ENCODE assay signal across 25 cellular contexts in genomic region chr10:10807106-10807505, GRCh38.
"Had no signal": no experiment of that assay in that cellular context is flagged by ENCODE, and none has a peak within 500 bp of the region (broad histone marks: within the 10 kb centered on the region; RNA-seq: fewer than 3 reads in every experiment).

No MANE protein-coding gene starts in this region.

- H3K36me3 ChIP-seq: left ventricle myocardium inferior, pancreas, prostate gland, stomach, thyroid gland, upper lobe of right lung had no signal

- H3K27me3 ChIP-seq: pancreas, stomach, testis, thyroid gland, upper lobe of right lung had no signal

- H3K4me3 ChIP-seq: left ventricle myocardium inferior, lung, pancreas, prostate gland, skin epidermis, stomach, testis, thyroid gland, upper lobe of right lung had no signal

- H3K9me3 ChIP-seq: left ventricle myocardium inferior, pancreas, prostate gland, testis, thyroid gland, upper lobe of right lung had no signal

- H3K4me1 ChIP-seq: pancreas, prostate gland had no signal

- H3K27ac ChIP-seq: pancreas, prostate gland, stomach, testis, thyroid gland, upper lobe of right lung had no signal

- FAIRE-seq: islet of Langerhans, pancreas, urothelium cell line had no signal

- DNase-seq: hypothalamus; immature natural killer cell; left ventricle myocardium inferior; midbrain; naive thymus-derived CD8-positive, alpha-beta T cell; pancreas; posterior cingulate gyrus; retina; right cardiac atrium; stimulated activated CD4-positive, alpha-beta T cell treated with anti-CD3 and anti-CD28 coated beads, Interleukin-12 subunit alpha, Interleukin-12 subunit beta, amount 100 ng/mL, for 4 hours; stimulated activated CD4-positive, alpha-beta T cell treated with anti-CD3 and anti-CD28 coated beads, Interleukin-15, amount 100 ng/mL, for 24 hours; stimulated activated CD4-positive, alpha-beta T cell treated with anti-CD3 and anti-CD28 coated beads, Interleukin-2, amount 100 ng/mL, for 24 hours; stimulated activated CD4-positive, alpha-beta T cell treated with anti-CD3 and anti-CD28 coated beads, Interleukin-4, amount 100 ng/mL, for 1 hour; stimulated activated naive B cell treated with anti-CD40 and anti-IgM and Interleukin-4, amounts not matched to agents 10 μg/mL and 1 μg/mL and 100 μg/mL, for 72 hours; stimulated activated naive CD8-positive, alpha-beta T cell treated with anti-CD3 and anti-CD28 coated beads, Interleukin-15, Interleukin-2, amounts not matched to agents 100 U/mL and 50 U/mL, for 24 hours; stomach; testis; thyroid gland; trophoblast cell; upper lobe of right lung had no signal
